13 cellular contexts compared by ENCODE assay signal in genomic region chr13:41780736-41781708, GRCh38.
A peak's percentile ranks its signal among the peaks of the same experiment; 100 is the strongest.
DNase-seq lines count a peak whose midpoint lies in the region; ATAC-seq and TF ChIP-seq lines count a peak whose summit lies in the region.
"Had no signal": no experiment of that assay in that cellular context is flagged by ENCODE, and none has a peak within 500 bp of the region (broad histone marks: within the 10 kb centered on the region; RNA-seq: fewer than 3 reads in every experiment).

No MANE protein-coding gene starts in this region.

- H3K9me3 Mint-ChIP-seq in natural killer cell: no peaks in the 10 kb centered on the region
- no peaks in the 10 kb centered on the region for H3K9me3 Mint-ChIP-seq in neural progenitor cell
- H3K9me3 Mint-ChIP-seq: activated naive CD8-positive, alpha-beta T cell treated with anti-CD3 and anti-CD28 coated beads, Interleukin-2, amount 50 U/mL, for 24 hours had no signal

- H3K9me3 ChIP-seq in esophagus muscularis mucosa: no peaks in the 10 kb centered on the region
- no peaks in the 10 kb centered on the region for H3K9me3 ChIP-seq in neural progenitor cell (ENCODE audit: low read depth)

- H2AFZ ChIP-seq in neural progenitor cell (replicated peaks): no peak overlapping the region

- H2BK15ac ChIP-seq in mesendoderm (replicated peaks; ENCODE audit: low read depth): peak overlapping the region; percentile 11

- H3K27me3 Mint-ChIP-seq in natural killer cell (ENCODE audit: low read depth in 2 of 2) (no peaks in the 10 kb centered on the region), neural progenitor cell (ENCODE audit: insufficient read depth, low read depth) (no peaks in the 10 kb centered on the region)
- H3K27me3 Mint-ChIP-seq: activated naive CD8-positive, alpha-beta T cell treated with anti-CD3 and anti-CD28 coated beads, Interleukin-2, amount 50 U/mL, for 24 hours had no signal

- no peak overlapping the region for H2BK120ac ChIP-seq in mesendoderm (ENCODE audit: low read depth, low read length)

- peaks cover 11 to 26% (median 19%) of the 10 kb centered on the region in 4 donors for H3K4me1 ChIP-seq in esophagus muscularis mucosa
- peaks cover 4% of the 10 kb centered on the region for H3K4me1 ChIP-seq in mesendoderm (ENCODE audit: control insufficient read depth, low read depth, low read length)
- H3K4me1 ChIP-seq in neural progenitor cell: peaks cover 5% of the 10 kb centered on the region

- H3K9ac ChIP-seq in mesendoderm (ENCODE audit: low read length) (no peak overlapping the region), neural progenitor cell (no peak overlapping the region)

- H4K20me1 ChIP-seq in neural progenitor cell (ENCODE audit: low read depth): no peaks in the 10 kb centered on the region

- peaks cover 0 to 3% (median 0%) of the 10 kb centered on the region in 4 donors for H3K36me3 ChIP-seq in esophagus muscularis mucosa
- no peaks in the 10 kb centered on the region for H3K36me3 ChIP-seq in mesendoderm (ENCODE audit: control insufficient read depth, insufficient read depth, low read length)
- H3K36me3 ChIP-seq in neural progenitor cell: no peaks in the 10 kb centered on the region

- H3K23ac ChIP-seq in mesendoderm (ENCODE audit: low read length): no peak overlapping the region

- H4K8ac ChIP-seq in mesendoderm (ENCODE audit: low read depth, low read length): no peak overlapping the region

- H3K79me2 ChIP-seq in mesendoderm (ENCODE audit: control insufficient read depth, insufficient read depth, low read length) (no peaks in the 10 kb centered on the region), neural progenitor cell (ENCODE audit: low read depth) (no peaks in the 10 kb centered on the region)

- H3K4me2 ChIP-seq in mesendoderm (ENCODE audit: low read length) (no peak overlapping the region), neural progenitor cell (no peak overlapping the region)

- H3F3A ChIP-seq in neural progenitor cell (ENCODE audit: low read depth): no peaks in the 10 kb centered on the region

- no peak overlapping the region for H3K18ac ChIP-seq in mesendoderm (ENCODE audit: low read length)

- no peak overlapping the region for H3K4me3 Mint-ChIP-seq in natural killer cell
- H3K4me3 Mint-ChIP-seq in neural progenitor cell: no peak overlapping the region
- H3K4me3 Mint-ChIP-seq: activated naive CD8-positive, alpha-beta T cell treated with anti-CD3 and anti-CD28 coated beads, Interleukin-2, amount 50 U/mL, for 24 hours had no signal

- H3K36me3 Mint-ChIP-seq in natural killer cell (peaks cover 1% of the 10 kb centered on the region), neural progenitor cell (no peaks in the 10 kb centered on the region)

- H3K27me3 ChIP-seq in esophagus muscularis mucosa (no peaks in the 10 kb centered on the region), mesendoderm (ENCODE audit: insufficient read depth, low read length, poor library complexity) (no peaks in the 10 kb centered on the region), neural progenitor cell (no peaks in the 10 kb centered on the region)

- no peak overlapping the region for H3K56ac ChIP-seq in mesendoderm (ENCODE audit: low read length)

- DNase-seq in AML-193 (lab: John Stamatoyannopoulos, UW) (peak; percentile 46 to 59), NCI-H226 (peak; percentile 55), esophagus muscularis mucosa (ENCODE audit: extremely low spot score) (no peak), mesendoderm (no peak), natural killer cell (no peak), neural progenitor cell (ENCODE audit: low spot score) (no peak)
- DNase-seq in stimulated activated CD4-positive, alpha-beta T cell treated with anti-CD3 and anti-CD28 coated beads, Interleukin-1b, Interleukin-23, amount 100 ng/mL, for 48 hours: no peak
- DNase-seq: activated CD4-positive, alpha-beta T cell treated with anti-CD3 and anti-CD28 coated beads for 4 hours; activated naive CD8-positive, alpha-beta T cell treated with anti-CD3 and anti-CD28 coated beads, Interleukin-2, amount 50 U/mL, for 24 hours; NCI-H2171 treated with DMSO at 0.1 percent for 48 hours had no signal

- H2AK5ac ChIP-seq in mesendoderm (ENCODE audit: low read length): no peak overlapping the region

- no peak for TF ChIP-seq CTCF in esophagus muscularis mucosa (IDR thresholded peaks at IDR 0.05)
- no peak for TF ChIP-seq CTCF in natural killer cell (IDR thresholded peaks at IDR 0.05)
- TF ChIP-seq CTCF in neural progenitor cell (IDR thresholded peaks at IDR 0.05): no peak

- H3K4me1 Mint-ChIP-seq in natural killer cell (no peaks in the 10 kb centered on the region), neural progenitor cell (peaks cover 4% of the 10 kb centered on the region)
- H3K4me1 Mint-ChIP-seq: activated naive CD8-positive, alpha-beta T cell treated with anti-CD3 and anti-CD28 coated beads, Interleukin-2, amount 50 U/mL, for 24 hours had no signal

- H3K27ac ChIP-seq in esophagus muscularis mucosa (replicated peaks in 1 of 4) (peak overlapping the region in 3 of 4 donors; percentile 42 to 47 (median 47)), mesendoderm (ENCODE audit: low read depth, low read length) (no peak overlapping the region), neural progenitor cell (no peak overlapping the region)

- TF ChIP-seq EP300 in esophagus muscularis mucosa (IDR thresholded peaks at IDR 0.05): no peak

- no peak overlapping the region for H2BK5ac ChIP-seq in mesendoderm (ENCODE audit: low read length)

- no peak overlapping the region for H3K4ac ChIP-seq in mesendoderm (ENCODE audit: low read depth, low read length)

- peak overlapping the region in 2 of 4 donors; percentile 6 to 13 for H3K4me3 ChIP-seq in esophagus muscularis mucosa
- H3K4me3 ChIP-seq in mesendoderm (ENCODE audit: low read length): no peak overlapping the region
- H3K4me3 ChIP-seq in neural progenitor cell: no peak overlapping the region
- H3K4me3 ChIP-seq: skin epidermis had no signal

- no peak overlapping the region for H4K5ac ChIP-seq in mesendoderm (ENCODE audit: low read length)

- intact Hi-C loops in esophagus muscularis mucosa (cut with DNase I): no loop called here
- intact Hi-C loops in natural killer cell (cut with micrococcal nuclease): no loop called here

- H3K27ac Mint-ChIP-seq in natural killer cell (no peak overlapping the region), neural progenitor cell (no peak overlapping the region)
- H3K27ac Mint-ChIP-seq: activated naive CD8-positive, alpha-beta T cell treated with anti-CD3 and anti-CD28 coated beads, Interleukin-2, amount 50 U/mL, for 24 hours had no signal

- ATAC-seq in HG03571 (IDR thresholded peaks at IDR 0.05; ENCODE audit: unreplicated experiment) (no peak), natural killer cell (no peak)
- ATAC-seq: activated naive CD8-positive, alpha-beta T cell treated with anti-CD3 and anti-CD28 coated beads, Interleukin-2, amount 50 U/mL, for 24 hours; esophagus mucosa had no signal

- WGBS in esophagus muscularis mucosa: 58% methylated on average over 5 of the region's 5 CpGs
- no CpG with 5 or more reads among the region's 5 CpGs for WGBS in mesendoderm (ENCODE audit: extremely low coverage, insufficient coverage, low lambda C conversion rate)

- no peak for TF ChIP-seq POLR2A in esophagus muscularis mucosa (IDR thresholded peaks at IDR 0.05; ENCODE audit: low read depth)

- no peaks in the 10 kb centered on the region for H3K79me1 ChIP-seq in mesendoderm (ENCODE audit: low read length)

Comparison
In these comparisons a context has a peak if more than half of its experiments do, and no peak if none do; other contexts are left out.
1. DNase-seq: peak in AML-193 (2 of 2) and NCI-H226 (single experiment); none in esophagus muscularis mucosa (single experiment), mesendoderm (single experiment), natural killer cell (single experiment), neural progenitor cell (single experiment) and stimulated activated CD4-positive, alpha-beta T cell treated with anti-CD3 and anti-CD28 coated beads, Interleukin-1b, Interleukin-23, amount 100 ng/mL, for 48 hours (single experiment).
2. H3K27ac ChIP-seq: peak in esophagus muscularis mucosa (3 of 4); none in mesendoderm (single experiment) and neural progenitor cell (single experiment).